ENCODE assay signal across 32 cellular contexts in genomic region chr16:17512636-17513220, GRCh38. TPM values are rescaled to one million over a fixed set of nuclear protein-coding genes. Genes with fewer than 3 reads are reported as not detected.
A peak's percentile ranks its signal among the peaks of the same experiment; 100 is the strongest.
DNase-seq lines count a peak whose midpoint lies in the region; ATAC-seq and TF ChIP-seq lines count a peak whose summit lies in the region.
"Had no signal": no experiment of that assay in that cellular context is flagged by ENCODE, and none has a peak within 500 bp of the region (broad histone marks: within the 10 kb centered on the region; RNA-seq: fewer than 3 reads in every experiment).

No MANE protein-coding gene starts in this region.

- H3K9ac ChIP-seq in MM.1S (ENCODE audit: low read length) (peak overlapping the region; percentile 60), fibroblast of lung (ENCODE audit: insufficient read depth, low read length) (no peak overlapping the region)

- H4K20me1 ChIP-seq in MM.1S (ENCODE audit: insufficient read depth, low read length) (no peaks in the 10 kb centered on the region), fibroblast of lung (ENCODE audit: control insufficient read depth, extremely low read depth, insufficient read depth, low read length) (no peaks in the 10 kb centered on the region)

- peak overlapping the region; percentile 24 for H3K4me3 ChIP-seq in MM.1S (ENCODE audit: low read length)
- no peak overlapping the region for H3K4me3 ChIP-seq in fibroblast of lung (replicated peaks in 1 of 4; ENCODE audit: control extremely low read depth in 1 of 4, insufficient read depth in 1 of 4, low read depth in 3 of 4, low read length in 4 of 4)
- no peak overlapping the region for H3K4me3 ChIP-seq in thyroid gland (replicated peaks in 1 of 3)
- no peak overlapping the region for H3K4me3 ChIP-seq in gastroesophageal sphincter
- no peak overlapping the region for H3K4me3 ChIP-seq in upper lobe of left lung
- H3K4me3 ChIP-seq: esophagus squamous epithelium, GM12878, left ventricle myocardium inferior, prostate gland, testis had no signal

- H3K27me3 ChIP-seq in MM.1S (replicated peaks; ENCODE audit: insufficient read depth, low read length) (no peaks in the 10 kb centered on the region), fibroblast of lung (ENCODE audit: control insufficient read depth, insufficient read depth, low read length) (no peaks in the 10 kb centered on the region), thyroid gland (no peaks in the 10 kb centered on the region), gastroesophageal sphincter (no peaks in the 10 kb centered on the region), upper lobe of left lung (no peaks in the 10 kb centered on the region)
- H3K27me3 ChIP-seq: BE2C, testis had no signal

- H3K9me2 ChIP-seq in MM.1S (replicated peaks; ENCODE audit: insufficient read depth, low read length), result no peaks in the 10 kb centered on the region

- no peak for TF ChIP-seq CTCF in MM.1S (IDR thresholded peaks at IDR 0.05; ENCODE audit: low read length)
- TF ChIP-seq CTCF in fibroblast of lung (conservative IDR thresholded peaks at IDR 0.05 in 1 of 2, IDR thresholded peaks at IDR 0.05 in 1 of 2; ENCODE audit: low read depth in 1 of 2, low read length in 2 of 2), result no peak
- no peak for TF ChIP-seq CTCF in thyroid gland (IDR thresholded peaks at IDR 0.05)
- TF ChIP-seq CTCF in gastroesophageal sphincter (IDR thresholded peaks at IDR 0.05), result no peak
- no peak for TF ChIP-seq CTCF in upper lobe of left lung (IDR thresholded peaks at IDR 0.05)

- TF ChIP-seq POLR2A in thyroid gland (IDR thresholded peaks at IDR 0.05), result no peak
- TF ChIP-seq POLR2A in gastroesophageal sphincter (IDR thresholded peaks at IDR 0.05), result no peak
- TF ChIP-seq POLR2A in upper lobe of left lung (IDR thresholded peaks at IDR 0.05), result no peak

- peaks cover 17% of the 10 kb centered on the region for H3F3A ChIP-seq in MM.1S (ENCODE audit: insufficient read depth, low read length)

- H3K27ac ChIP-seq in MM.1S (ENCODE audit: low read length) (peak overlapping the region; percentile 94), fibroblast of lung (ENCODE audit: insufficient read depth, low read length) (no peak overlapping the region), thyroid gland (peak overlapping the region; percentile 12 to 56 (median 15)), gastroesophageal sphincter (peak overlapping the region in 1 of 4 donors; percentile 14), upper lobe of left lung (no peak overlapping the region)
- H3K27ac ChIP-seq: esophagus squamous epithelium, left ventricle myocardium inferior, prostate gland, testis had no signal

- DNase-seq in EL, result peak; percentile 42
- peak; percentile 84 for DNase-seq in MM.1S
- peak; percentile 62 to 96 for DNase-seq in fibroblast of lung (ENCODE audit: low read depth in 2 of 2)
- peak; percentile 56 to 62 for DNase-seq in thyroid gland
- no peak for DNase-seq in GF-D8 (lab: John Stamatoyannopoulos, UW)
- no peak for DNase-seq in upper lobe of left lung
- DNase-seq: activated CD8-positive, alpha-beta T cell treated with anti-CD3 and anti-CD28 coated beads for 36 hours; aorta; BE2C; Caco-2; caudate nucleus; DMS79; endodermal cell; esophagus squamous epithelium; glutamatergic neuron; left ventricle myocardium inferior; mesendoderm; naive thymus-derived CD4-positive, alpha-beta T cell; NCI-H1417; NCI-H2081; NCI-H345; NCI-H82; stimulated activated CD4-positive, alpha-beta T cell treated with anti-CD3 and anti-CD28 coated beads, Interleukin-15, amount 100 ng/mL, for 24 hours; stimulated activated naive CD4-positive, alpha-beta T cell; testis had no signal

- no peak for ATAC-seq in GM18907 (IDR thresholded peaks at IDR 0.05; ENCODE audit: unreplicated experiment)
- ATAC-seq in gastroesophageal sphincter, result no peak
- no peak for ATAC-seq in upper lobe of left lung (ENCODE audit: low FRiP score in 2 of 2)
- ATAC-seq: activated CD4-positive, CD25-positive, alpha-beta regulatory T cell treated with anti-CD3 and anti-CD28 coated beads, Interleukin-2, amount 50 U/mL, for 24 hours; activated CD8-positive, alpha-beta T cell treated with anti-CD3 and anti-CD28 coated beads for 36 hours; activated naive CD4-positive, alpha-beta T cell treated with anti-CD3 and anti-CD28 coated beads, Interleukin-2, amount 50 U/mL, for 72 hours; GM12878; naive thymus-derived CD4-positive, alpha-beta T cell; sciatic nerve had no signal

- H3K9me3 ChIP-seq in MM.1S (replicated peaks; ENCODE audit: insufficient read depth, low read length) (no peaks in the 10 kb centered on the region), fibroblast of lung (ENCODE audit: control insufficient read depth, insufficient read depth, low read depth, low read length) (no peaks in the 10 kb centered on the region), thyroid gland (no peaks in the 10 kb centered on the region), gastroesophageal sphincter (peaks cover 0 to 9% (median 0%) of the 10 kb centered on the region in 3 donors), upper lobe of left lung (no peaks in the 10 kb centered on the region)
- H3K9me3 ChIP-seq: BE2C, prostate gland, testis had no signal

- H2AFZ ChIP-seq in MM.1S (ENCODE audit: low read length), result peak overlapping the region; percentile 53
- no peak overlapping the region for H2AFZ ChIP-seq in fibroblast of lung (ENCODE audit: low read length)

- H3K79me2 ChIP-seq in MM.1S (ENCODE audit: low read length), result no peaks in the 10 kb centered on the region
- no peaks in the 10 kb centered on the region for H3K79me2 ChIP-seq in fibroblast of lung (ENCODE audit: control insufficient read depth, insufficient read depth, low read length)

- H3K4me2 ChIP-seq in MM.1S (ENCODE audit: low read depth, low read length), result peak overlapping the region; percentile 70
- H3K4me2 ChIP-seq in fibroblast of lung (ENCODE audit: extremely low read depth, insufficient read depth, low read length), result peak overlapping the region; percentile 4

- H3K36me3 ChIP-seq in MM.1S (replicated peaks; ENCODE audit: insufficient read depth, low read length) (no peaks in the 10 kb centered on the region), fibroblast of lung (ENCODE audit: control insufficient read depth, insufficient read depth, low read length) (no peaks in the 10 kb centered on the region), thyroid gland (no peaks in the 10 kb centered on the region), gastroesophageal sphincter (no peaks in the 10 kb centered on the region), upper lobe of left lung (no peaks in the 10 kb centered on the region)
- H3K36me3 ChIP-seq: BE2C, esophagus squamous epithelium, left ventricle myocardium inferior, prostate gland had no signal

- TF ChIP-seq EP300 in gastroesophageal sphincter (IDR thresholded peaks at IDR 0.05) (no peak), upper lobe of left lung (IDR thresholded peaks at IDR 0.05) (no peak)

- 30 to 31% methylated on average over 6 of the region's 6 CpGs for WGBS in thyroid gland, 2 donors
- 7 to 20% methylated on average over 3 to 5 of the region's 6 CpGs for WGBS in gastroesophageal sphincter (ENCODE audit: low coverage in 1 of 2), 2 donors
- WGBS in upper lobe of left lung, 2 donors, result 28 to 44% methylated on average over 6 of the region's 6 CpGs

- intact Hi-C loops in thyroid gland (cut with DNase I), result no loop called here

- peaks cover 30% of the 10 kb centered on the region for H3K4me1 ChIP-seq in MM.1S (ENCODE audit: low read length)
- H3K4me1 ChIP-seq in fibroblast of lung (ENCODE audit: control insufficient read depth, extremely low read depth, insufficient read depth, low read length), result peaks cover 11% of the 10 kb centered on the region
- H3K4me1 ChIP-seq in thyroid gland, result peaks cover 5 to 16% of the 10 kb centered on the region in 2 donors
- H3K4me1 ChIP-seq in gastroesophageal sphincter, result peaks cover 0 to 19% (median 0%) of the 10 kb centered on the region in 3 donors
- no peaks in the 10 kb centered on the region for H3K4me1 ChIP-seq in upper lobe of left lung
- H3K4me1 ChIP-seq: BE2C, esophagus squamous epithelium, prostate gland, testis had no signal

RNA-seq across cellular contexts. Expression of gene XYLT1, which starts 42.0 kb away (rescaled TPM):
- total RNA-seq in fibroblast of lung, result 12.3 and 21.8 TPM in 2 replicates
- polyA plus RNA-seq in fibroblast of lung, result 9.3 and 13.9 TPM in 2 replicates
- 8.3 and 9.9 TPM in 2 replicates for polyA plus RNA-seq in fibroblast of lung (2012)
- 46.8 and 86.3 TPM in 2 replicates for polyA minus RNA-seq in fibroblast of lung (ENCODE audit: low replicate concordance)
- 10 to 100 TPM in 3 of 4 donors, 1 to 10 TPM in 1; 5.6 to 14.9 (median 10.8) TPM for total RNA-seq in thyroid gland
- 10 to 100 TPM; 19.1 to 51.6 (median 23.7) TPM for total RNA-seq in gastroesophageal sphincter
- total RNA-seq in upper lobe of left lung, result 10 to 100 TPM in 1 of 6 donors, 1 to 10 TPM in 5; 3.0 to 26.2 (median 6.8) TPM

Comparison
In these comparisons a context has a peak if more than half of its experiments do, and no peak if none do; other contexts are left out.
1. DNase-seq: peak in EL (single experiment), MM.1S (single experiment), fibroblast of lung (2 of 2) and thyroid gland (2 of 2); none in GF-D8 (single experiment) and upper lobe of left lung (0 of 2).
2. H3K27ac ChIP-seq: peak in MM.1S (single experiment) and thyroid gland (3 of 3); none in fibroblast of lung (single experiment) and upper lobe of left lung (0 of 4).